Comparison of ENCODE assay signal across 8 cellular contexts in the genomic region with DNA sequence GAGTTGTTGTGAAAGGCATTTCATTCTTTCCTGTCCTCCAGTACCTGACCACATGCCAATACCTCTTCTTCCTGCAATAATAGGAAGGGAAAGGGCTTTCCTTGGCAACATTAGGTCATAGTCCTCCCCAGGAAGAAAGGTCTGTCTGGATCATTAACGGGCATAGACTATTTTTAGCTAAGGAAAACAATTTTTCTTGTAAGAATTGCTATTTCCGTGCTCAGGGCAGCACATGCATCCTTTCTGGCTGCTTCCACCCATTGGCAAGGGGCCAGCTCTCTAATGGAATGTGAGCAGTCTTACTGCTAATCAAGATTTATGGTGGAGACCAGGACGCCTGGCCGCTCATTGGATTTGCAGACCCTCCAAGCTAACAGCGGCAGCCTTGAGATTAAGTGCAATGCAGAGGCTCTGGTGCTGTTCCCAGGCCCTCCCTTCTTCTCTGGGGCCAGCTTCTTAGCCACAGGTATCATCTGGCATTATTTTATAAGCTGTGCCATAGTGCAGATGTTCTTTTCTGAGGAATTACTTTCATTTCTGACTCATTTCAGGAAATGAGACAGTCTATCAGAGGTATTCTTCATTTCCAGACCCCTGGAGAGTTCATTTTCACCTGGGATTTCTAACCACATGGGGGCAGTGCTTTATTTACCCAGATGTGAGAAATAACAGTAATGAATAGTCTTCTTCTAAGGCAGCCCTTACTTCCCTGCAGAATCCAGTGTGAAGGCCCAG. TPM values are rescaled to one million over a fixed set of nuclear protein-coding genes. Genes with fewer than 3 reads are reported as not detected.
DNase-seq lines count a peak whose midpoint lies in the region; ATAC-seq and TF ChIP-seq lines count a peak whose summit lies in the region.

No MANE protein-coding gene starts in this region.

- TF ChIP-seq CTCF in esophagus squamous epithelium (IDR thresholded peaks at IDR 0.05) (peak; percentile 16 to 57 (median 32)), omental fat pad (IDR thresholded peaks at IDR 0.05) (no peak)

- H3K27me3 ChIP-seq in esophagus squamous epithelium, result no peaks in the 10 kb centered on the region

- intact Hi-C loops in esophagus squamous epithelium (cut with DNase I), result no loop called here

- TF ChIP-seq POLR2A in esophagus squamous epithelium (IDR thresholded peaks at IDR 0.05), result no peak

- peak overlapping the region in 3 of 4 donors; percentile 41 to 61 (median 53) for H3K27ac ChIP-seq in esophagus squamous epithelium

- H3K36me3 ChIP-seq in esophagus squamous epithelium, result no peaks in the 10 kb centered on the region

- ATAC-seq in omental fat pad (ENCODE audit: low FRiP score) (peak; percentile 71), HG03280 (IDR thresholded peaks at IDR 0.05; ENCODE audit: unreplicated experiment) (no peak)

- DNase-seq in NCI-H510A treated with DMSO at 0.1 percent for 48 hours (lab: John Stamatoyannopoulos, UW) (peak; percentile 46), NCI-H510A (lab: John Stamatoyannopoulos, UW) (no peak), HS-27A (ENCODE audit: low read depth) (peak; percentile 75), RPMI7951 (ENCODE audit: low read depth) (peak; percentile 87), esophagus squamous epithelium (lab: John Stamatoyannopoulos, UW) (no peak), omental fat pad (ENCODE audit: low spot score) (peak; percentile 66)
- no peak for DNase-seq in activated effector memory CD4-positive, alpha-beta T cell treated with anti-CD3 and anti-CD28 coated beads, Interleukin-2, amount 50 U/mL, for 16 hours

- H3K9me3 ChIP-seq in esophagus squamous epithelium, result no peaks in the 10 kb centered on the region

- WGBS in esophagus squamous epithelium, 2 donors, result 7 to 16% methylated on average over 4 of the region's 5 CpGs

- H3K4me1 ChIP-seq in esophagus squamous epithelium, result peaks cover 9 to 40% (median 20%) of the 10 kb centered on the region in 3 donors

- peak overlapping the region in 1 of 4 donors; percentile 36 for H3K4me3 ChIP-seq in esophagus squamous epithelium

RNA-seq across cellular contexts. Expression of a gene that starts 52.9 kb away (rescaled TPM):
- 58.1 and 62.1 TPM in 2 replicates for total RNA-seq in RPMI7951 (2014; rRNA removed; shearing (Covaris generic))
- 10 to 100 TPM; 13.0 to 40.8 (median 25.1) TPM for total RNA-seq in esophagus squamous epithelium
- 100 to 1,000 TPM in 2 of 4 donors, 10 to 100 TPM in 2; 88.8 to 189 (median 105) TPM for total RNA-seq in omental fat pad

Comparison
In these comparisons a context has a peak if more than half of its experiments do, and no peak if none do; other contexts are left out.
1. DNase-seq: peak in NCI-H510A treated with DMSO at 0.1 percent for 48 hours (single experiment), HS-27A (single experiment), RPMI7951 (single experiment) and omental fat pad (single experiment); none in NCI-H510A (single experiment), esophagus squamous epithelium (single experiment) and activated effector memory CD4-positive, alpha-beta T cell treated with anti-CD3 and anti-CD28 coated beads, Interleukin-2, amount 50 U/mL, for 16 hours (single experiment).
2. CTCF ChIP-seq: peak in esophagus squamous epithelium (6 of 6); none in omental fat pad (0 of 3).